ENCODE assay signal across 9 cellular contexts in genomic region chr13:24254151-24254810, GRCh38. TPM values are rescaled to one million over a fixed set of nuclear protein-coding genes. Genes with fewer than 3 reads are reported as not detected.
DNase-seq lines count a peak whose midpoint lies in the region; ATAC-seq and TF ChIP-seq lines count a peak whose summit lies in the region.
"Had no signal": no experiment of that assay in that cellular context is flagged by ENCODE, and none has a peak within 500 bp of the region (broad histone marks: within the 10 kb centered on the region; RNA-seq: fewer than 3 reads in every experiment).

No MANE protein-coding gene starts in this region.

- TF ChIP-seq CTCF in GM12865 (IDR thresholded peaks at IDR 0.05; ENCODE audit: insufficient read depth, low read depth, low read length, missing control alignments) = no peak
- no peak for TF ChIP-seq CTCF in endodermal cell (conservative IDR thresholded peaks at IDR 0.05)

- no peaks in the 10 kb centered on the region for H3K27me3 ChIP-seq in endodermal cell (ENCODE audit: control insufficient read depth, insufficient read depth, low read length, poor library complexity, severe bottlenecking)

- no peaks in the 10 kb centered on the region for H3K4me1 ChIP-seq in endodermal cell (ENCODE audit: control insufficient read depth, insufficient read depth, low read length)

- no peak overlapping the region for H3K27ac ChIP-seq in endodermal cell (ENCODE audit: low read depth, low read length)

- no peaks in the 10 kb centered on the region for H3K27me3 Mint-ChIP-seq in natural killer cell treated with Interleukin-12 subunit alpha and Interleukin-12 subunit beta and Interleukin-15 and Interleukin-18, amount 100 ng/mL, for 72 hours
- no peaks in the 10 kb centered on the region for H3K27me3 Mint-ChIP-seq in endodermal cell (ENCODE audit: insufficient read depth)

- no peak overlapping the region for H3K9ac ChIP-seq in endodermal cell (ENCODE audit: extremely low read depth, low read length, poor library complexity, severe bottlenecking)

- peak; percentile 47 to 70 for ATAC-seq in activated naive CD4-positive, alpha-beta T cell treated with anti-CD3 and anti-CD28 coated beads, Interleukin-2, amount 50 U/mL, for 72 hours
- ATAC-seq in natural killer cell treated with Interleukin-12 subunit alpha and Interleukin-12 subunit beta and Interleukin-15 and Interleukin-18, amount 100 ng/mL, for 72 hours = peak; percentile 82 to 89
- ATAC-seq: SK-N-SH treated with all-trans-retinoic acid at 6 μM for 48 hours had no signal

- peaks cover 42 to 66% of the 10 kb centered on the region in 2 donors for H3K36me3 Mint-ChIP-seq in activated naive CD4-positive, alpha-beta T cell treated with anti-CD3 and anti-CD28 coated beads, Interleukin-2, amount 50 U/mL, for 72 hours
- H3K36me3 Mint-ChIP-seq in natural killer cell treated with Interleukin-12 subunit alpha and Interleukin-12 subunit beta and Interleukin-15 and Interleukin-18, amount 100 ng/mL, for 72 hours = peaks cover 10% of the 10 kb centered on the region
- H3K36me3 Mint-ChIP-seq in endodermal cell (ENCODE audit: low read depth) = peaks cover 27% of the 10 kb centered on the region

- H3K27ac Mint-ChIP-seq in activated naive CD4-positive, alpha-beta T cell treated with anti-CD3 and anti-CD28 coated beads, Interleukin-2, amount 50 U/mL, for 72 hours = peak overlapping the region; percentile 89 to 95
- H3K27ac Mint-ChIP-seq in natural killer cell treated with Interleukin-12 subunit alpha and Interleukin-12 subunit beta and Interleukin-15 and Interleukin-18, amount 100 ng/mL, for 72 hours = peak overlapping the region; percentile 92 to 96
- H3K27ac Mint-ChIP-seq in endodermal cell = no peak overlapping the region

- H3K36me3 ChIP-seq in endodermal cell (ENCODE audit: control insufficient read depth, insufficient read depth, low read length) = peaks cover 4% of the 10 kb centered on the region

- DNase-seq in GM12865 (ENCODE audit: low read depth) = peak; percentile 68
- DNase-seq in SKM-1 treated with dmso at 0.1 percent for 144 hours (lab: John Stamatoyannopoulos, UW; ENCODE audit: unreplicated experiment) = peak; percentile 93
- peak; percentile 47 to 71 for DNase-seq in activated naive CD4-positive, alpha-beta T cell treated with anti-CD3 and anti-CD28 coated beads, Interleukin-2, amount 50 U/mL, for 72 hours (ENCODE audit: low spot score in 2 of 2)
- peak; percentile 87 for DNase-seq in natural killer cell treated with Interleukin-12 subunit alpha and Interleukin-12 subunit beta and Interleukin-15 and Interleukin-18, amount 100 ng/mL, for 72 hours (ENCODE audit: low spot score)
- no peak for DNase-seq in endodermal cell
- no peak for DNase-seq in HuH-7.5 (ENCODE audit: low spot score)
- no peak for DNase-seq in NCI-H524 (lab: John Stamatoyannopoulos, UW)
- DNase-seq in posterior vena cava (ENCODE audit: low spot score) = no peak

- H3K4me3 ChIP-seq in GM12865 (ENCODE audit: low read depth, low read length) (no peak overlapping the region), endodermal cell (ENCODE audit: low read length) (no peak overlapping the region)

- intact Hi-C loops in posterior vena cava (cut with DNase I) = no loop called here

- H3K9me3 Mint-ChIP-seq in activated naive CD4-positive, alpha-beta T cell treated with anti-CD3 and anti-CD28 coated beads, Interleukin-2, amount 50 U/mL, for 72 hours = no peaks in the 10 kb centered on the region
- no peaks in the 10 kb centered on the region for H3K9me3 Mint-ChIP-seq in natural killer cell treated with Interleukin-12 subunit alpha and Interleukin-12 subunit beta and Interleukin-15 and Interleukin-18, amount 100 ng/mL, for 72 hours
- H3K9me3 Mint-ChIP-seq in endodermal cell = no peaks in the 10 kb centered on the region

- H3K9me3 ChIP-seq in endodermal cell (ENCODE audit: control insufficient read depth, low read length) = no peaks in the 10 kb centered on the region

- H3K4me3 Mint-ChIP-seq in natural killer cell treated with Interleukin-12 subunit alpha and Interleukin-12 subunit beta and Interleukin-15 and Interleukin-18, amount 100 ng/mL, for 72 hours = peak overlapping the region; percentile 93
- no peak overlapping the region for H3K4me3 Mint-ChIP-seq in endodermal cell

- peaks cover 78 to 79% of the 10 kb centered on the region in 2 donors for H3K4me1 Mint-ChIP-seq in natural killer cell treated with Interleukin-12 subunit alpha and Interleukin-12 subunit beta and Interleukin-15 and Interleukin-18, amount 100 ng/mL, for 72 hours (ENCODE audit: low read depth in 2 of 2)
- H3K4me1 Mint-ChIP-seq in endodermal cell = no peaks in the 10 kb centered on the region

- WGBS in endodermal cell (ENCODE audit: insufficient coverage in 1 of 2, insufficient read length in 1 of 2), 2 experiments = 84 to 90% methylated on average over 6 to 10 of the region's 10 CpGs

RNA-seq across cellular contexts. Expression of gene C1QTNF9, which starts 55.1 kb away (rescaled TPM):
- total RNA-seq in activated naive CD4-positive, alpha-beta T cell treated with anti-CD3 and anti-CD28 coated beads, Interleukin-2, amount 50 U/mL, for 72 hours = not detected
- under 1 TPM in 1 of 2 donors, not detected in 1; 0.39 TPM for total RNA-seq in natural killer cell treated with Interleukin-12 subunit alpha and Interleukin-12 subunit beta and Interleukin-15 and Interleukin-18, amount 100 ng/mL, for 72 hours
- total RNA-seq in endodermal cell (not detected), posterior vena cava (under 1 TPM; 0.42 to 0.95 TPM)
- polyA plus RNA-seq in endodermal cell (2013, experiment 1 of 2) = not detected
- polyA plus RNA-seq in endodermal cell (2013, experiment 2 of 2) = not detected

Comparison
In these comparisons a context has a peak if more than half of its experiments do, and no peak if none do; other contexts are left out.
1. DNase-seq: peak in GM12865 (single experiment), SKM-1 treated with dmso at 0.1 percent for 144 hours (single experiment), activated naive CD4-positive, alpha-beta T cell treated with anti-CD3 and anti-CD28 coated beads, Interleukin-2, amount 50 U/mL, for 72 hours (2 of 2) and natural killer cell treated with Interleukin-12 subunit alpha and Interleukin-12 subunit beta and Interleukin-15 and Interleukin-18, amount 100 ng/mL, for 72 hours (single experiment); none in endodermal cell (single experiment), HuH-7.5 (single experiment), NCI-H524 (0 of 2) and posterior vena cava (single experiment).